ENCODE assay signal across 11 cellular contexts in the genomic region with DNA sequence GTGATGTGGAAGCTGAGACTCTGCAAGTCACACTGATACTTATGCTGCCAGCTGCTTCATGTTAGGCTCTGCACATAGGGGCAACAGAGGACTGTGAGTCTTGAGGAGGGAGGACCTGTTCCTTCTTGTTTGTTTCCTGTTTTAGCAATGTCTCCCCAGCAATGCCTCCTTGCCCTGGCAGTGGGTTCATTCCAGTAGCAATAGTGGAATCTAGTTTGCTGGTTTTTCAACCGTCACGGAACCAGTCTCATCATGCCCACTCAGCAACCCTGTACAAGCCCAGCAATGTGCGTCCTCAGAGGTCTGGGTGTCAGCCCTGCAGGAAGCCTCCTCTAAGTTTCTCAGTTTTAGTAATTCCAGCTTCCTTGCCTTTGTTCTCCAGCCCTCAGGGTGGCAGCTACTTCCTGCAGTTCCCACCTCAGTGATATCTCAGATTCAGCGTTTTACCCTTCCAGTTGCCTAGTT. TPM values are rescaled to one million over a fixed set of nuclear protein-coding genes. Genes with fewer than 3 reads are reported as not detected.
DNase-seq lines count a peak whose midpoint lies in the region; ATAC-seq, FAIRE-seq and TF ChIP-seq lines count a peak whose summit lies in the region.
"Had no signal": no experiment of that assay in that cellular context is flagged by ENCODE, and none has a peak within 500 bp of the region (broad histone marks: within the 10 kb centered on the region; RNA-seq: fewer than 3 reads in every experiment).

No MANE protein-coding gene starts in this region.

- intact Hi-C loops in PC-3 (cut with micrococcal nuclease), result no loop called here
- intact Hi-C loops in breast epithelium (cut with DNase I; ENCODE audit: low total_unique reads), result no loop called here
- intact Hi-C loops in CD4-positive, alpha-beta T cell (cut with DNase I, micrococcal nuclease), result no loop called here

- no TSS peak for BruUV-seq in PC-3 (replicated peaks; lab: Mats Ljungman, UMichigan)

- H4K20me1 ChIP-seq in PC-3 (ENCODE audit: low read length), result no peaks in the 10 kb centered on the region
- H4K20me1 ChIP-seq in neural progenitor cell (ENCODE audit: low read depth), result no peaks in the 10 kb centered on the region
- H4K20me1 ChIP-seq: BLaER1 treated with 17β-estradiol and CSF1 and Interleukin-3, amounts not matched to agents 10 nM and 100 nM had no signal

- no peaks in the 10 kb centered on the region for H3K27me3 ChIP-seq in PC-3 (ENCODE audit: low read length)
- no peaks in the 10 kb centered on the region for H3K27me3 ChIP-seq in breast epithelium
- H3K27me3 ChIP-seq in CD4-positive, alpha-beta T cell (ENCODE audit: control insufficient read depth, insufficient read depth, low read length), result no peaks in the 10 kb centered on the region
- H3K27me3 ChIP-seq in neural progenitor cell, result no peaks in the 10 kb centered on the region
- H3K27me3 ChIP-seq: BLaER1 treated with 17β-estradiol and CSF1 and Interleukin-3, amounts not matched to agents 10 nM and 100 nM; spleen had no signal

- TF ChIP-seq EP300 in A549 (IDR thresholded peaks at IDR 0.05), result no peak

- TF ChIP-seq POLR2A in A549 (IDR thresholded peaks at IDR 0.05; ENCODE audit: low read length) (no peak), breast epithelium (IDR thresholded peaks at IDR 0.05) (no peak)

- H3K79me2 ChIP-seq in PC-3 (ENCODE audit: low read length) (no peaks in the 10 kb centered on the region), neural progenitor cell (ENCODE audit: low read depth) (no peaks in the 10 kb centered on the region)

- H3K36me3 Mint-ChIP-seq in neural crest cell (ENCODE audit: low read depth) (no peaks in the 10 kb centered on the region), neural progenitor cell (no peaks in the 10 kb centered on the region)
- no peaks in the 10 kb centered on the region for H3K36me3 Mint-ChIP-seq in CD4-positive, alpha-beta T cell (ENCODE audit: low read depth)
- H3K36me3 Mint-ChIP-seq: memory B cell had no signal

- no peak overlapping the region for H2AFZ ChIP-seq in PC-3 (ENCODE audit: low read length)
- H2AFZ ChIP-seq in neural progenitor cell (replicated peaks), result no peak overlapping the region

- H3F3A ChIP-seq in PC-3 (ENCODE audit: low read length, unreplicated experiment) (no peaks in the 10 kb centered on the region), neural progenitor cell (ENCODE audit: low read depth) (no peaks in the 10 kb centered on the region)

- H3K9me3 ChIP-seq in A549 (no peaks in the 10 kb centered on the region), PC-3 (ENCODE audit: low read length) (no peaks in the 10 kb centered on the region), breast epithelium (no peaks in the 10 kb centered on the region), neural progenitor cell (ENCODE audit: low read depth) (no peaks in the 10 kb centered on the region)
- no peaks in the 10 kb centered on the region for H3K9me3 ChIP-seq in CD4-positive, alpha-beta T cell (ENCODE audit: control insufficient read depth, low read length)
- H3K9me3 ChIP-seq: BLaER1 treated with 17β-estradiol and CSF1 and Interleukin-3, amounts not matched to agents 10 nM and 100 nM; spleen had no signal

- peak overlapping the region; percentile 73 for H3K4me2 ChIP-seq in A549
- H3K4me2 ChIP-seq in PC-3 (ENCODE audit: low read length), result peak overlapping the region; percentile 78
- no peak overlapping the region for H3K4me2 ChIP-seq in neural progenitor cell
- H3K4me2 ChIP-seq: BLaER1 treated with 17β-estradiol and CSF1 and Interleukin-3, amounts not matched to agents 10 nM and 100 nM had no signal

- CTCF ChIA-PET in A549 (lab: Yijun Ruan, JAX) (interaction anchor here (0.9 to 2.1 kb wide), 6 partner anchors 9 to 773 kb away, joined by 3 to 11 read pairs (median 5); no protein-coding TSS in a partner anchor), PC-3 (lab: Charles Lee) (interaction anchor here (0.7 kb wide), 1 partner anchor 15 kb away, joined by 3 read pairs; no protein-coding TSS in a partner anchor)
- CTCF ChIA-PET in CD4-positive, alpha-beta T cell (lab: Charles Lee), result no interaction called here

- WGBS in A549 (ENCODE audit: missing lambda C conversion rate), result 77% methylated on average over 4 of the region's 4 CpGs

- ATAC-seq in A549 (no peak), PC-3 (no peak)
- ATAC-seq in CD4-positive, alpha-beta T cell (ENCODE audit: poor library complexity), result no peak

- H3K9me2 ChIP-seq in PC-3 (replicated peaks; ENCODE audit: low read length), result no peaks in the 10 kb centered on the region

- FAIRE-seq in A549 (lab: Jason Lieb, UNC), result no peak

- H3K4me1 ChIP-seq in A549 (peaks cover 66% of the 10 kb centered on the region), PC-3 (ENCODE audit: insufficient read depth, low read length) (peaks cover 59% of the 10 kb centered on the region), breast epithelium (peaks cover 17 to 46% of the 10 kb centered on the region in 2 donors), neural progenitor cell (peaks cover 11% of the 10 kb centered on the region)

- no peak for TF ChIP-seq RAD21 in A549 (conservative IDR thresholded peaks at IDR 0.05 in 1 of 2, IDR thresholded peaks at IDR 0.05 in 1 of 2)

- H3K27ac ChIP-seq in A549 (peak overlapping the region; percentile 88 to 97), PC-3 (ENCODE audit: low read length) (peak overlapping the region; percentile 87), breast epithelium (peak overlapping the region; percentile 90 to 97), neural progenitor cell (no peak overlapping the region)
- H3K27ac ChIP-seq in CD4-positive, alpha-beta T cell (ENCODE audit: low read depth, low read length), result no peak overlapping the region
- H3K27ac ChIP-seq: BLaER1 treated with 17β-estradiol and CSF1 and Interleukin-3, amounts not matched to agents 10 nM and 100 nM had no signal

- H3K27ac Mint-ChIP-seq in neural crest cell (ENCODE audit: unreplicated experiment) (peak overlapping the region; percentile 72), neural progenitor cell (no peak overlapping the region)
- no peak overlapping the region for H3K27ac Mint-ChIP-seq in CD4-positive, alpha-beta T cell
- H3K27ac Mint-ChIP-seq: memory B cell had no signal

- no peaks in the 10 kb centered on the region for H3K27me3 Mint-ChIP-seq in neural crest cell (ENCODE audit: low read depth)
- no peaks in the 10 kb centered on the region for H3K27me3 Mint-ChIP-seq in CD4-positive, alpha-beta T cell
- H3K27me3 Mint-ChIP-seq in neural progenitor cell (ENCODE audit: insufficient read depth, low read depth), result peaks cover 7% of the 10 kb centered on the region

- no peak for DNase-seq in A549 (ENCODE audit: low read depth in 1 of 2, low spot score in 1 of 2)
- no peak for DNase-seq in PC-3
- peak in 1 of 2 donors; percentile 82 for DNase-seq in breast epithelium (ENCODE audit: low spot score in 2 of 2)
- DNase-seq in neural crest cell (ENCODE audit: low read depth, low spot score), result no peak
- no peak for DNase-seq in CD4-positive, alpha-beta T cell
- DNase-seq in RKO (ENCODE audit: low spot score), result no peak
- no peak for DNase-seq in ecto neural progenitor cell (ENCODE audit: low spot score)
- no peak for DNase-seq in neural progenitor cell (ENCODE audit: low spot score)
- DNase-seq: spleen had no signal

- H3K9ac ChIP-seq in PC-3 (ENCODE audit: low read length) (no peak overlapping the region), neural progenitor cell (no peak overlapping the region)
- H3K9ac ChIP-seq: BLaER1 treated with 17β-estradiol and CSF1 and Interleukin-3, amounts not matched to agents 10 nM and 100 nM had no signal

- POLR2A ChIA-PET in A549 (lab: Yijun Ruan, JAX), result no interaction called here
- POLR2A ChIA-PET in PC-3 (lab: Charles Lee; ENCODE audit: unreplicated experiment), result no interaction called here
- POLR2A ChIA-PET in CD4-positive, alpha-beta T cell (lab: Charles Lee), result no interaction called here

- no peak overlapping the region for H3K4me3 ChIP-seq in A549
- H3K4me3 ChIP-seq in PC-3 (ENCODE audit: low read length), result no peak overlapping the region
- no peak overlapping the region for H3K4me3 ChIP-seq in breast epithelium
- no peak overlapping the region for H3K4me3 ChIP-seq in neural progenitor cell
- H3K4me3 ChIP-seq: BLaER1 treated with 17β-estradiol and CSF1 and Interleukin-3, amounts not matched to agents 10 nM and 100 nM; spleen had no signal

- TF ChIP-seq CTCF in A549 (IDR thresholded peaks at IDR 0.05) (no peak), PC-3 (conservative IDR thresholded peaks at IDR 0.05; ENCODE audit: low read depth, low read length) (no peak), breast epithelium (IDR thresholded peaks at IDR 0.05) (no peak), neural crest cell (conservative IDR thresholded peaks at IDR 0.05) (no peak), neural progenitor cell (IDR thresholded peaks at IDR 0.05) (no peak)
- no peak for TF ChIP-seq CTCF in CD4-positive, alpha-beta T cell (IDR thresholded peaks at IDR 0.05)

- H3K4me1 Mint-ChIP-seq in neural crest cell (peaks cover 12% of the 10 kb centered on the region), neural progenitor cell (peaks cover 18% of the 10 kb centered on the region)
- peaks cover 33% of the 10 kb centered on the region for H3K4me1 Mint-ChIP-seq in CD4-positive, alpha-beta T cell (ENCODE audit: low read depth)
- H3K4me1 Mint-ChIP-seq: memory B cell had no signal

- no peaks in the 10 kb centered on the region for H3K36me3 ChIP-seq in PC-3 (ENCODE audit: low read depth, low read length)
- H3K36me3 ChIP-seq in breast epithelium, result no peaks in the 10 kb centered on the region
- H3K36me3 ChIP-seq in neural progenitor cell, result no peaks in the 10 kb centered on the region
- H3K36me3 ChIP-seq: BLaER1 treated with 17β-estradiol and CSF1 and Interleukin-3, amounts not matched to agents 10 nM and 100 nM; spleen had no signal

- H3K9me3 Mint-ChIP-seq in neural crest cell (no peaks in the 10 kb centered on the region), neural progenitor cell (peaks cover 3% of the 10 kb centered on the region)
- H3K9me3 Mint-ChIP-seq in CD4-positive, alpha-beta T cell, result no peaks in the 10 kb centered on the region
- H3K9me3 Mint-ChIP-seq: memory B cell had no signal

- H3K4me3 Mint-ChIP-seq in neural crest cell, result no peak overlapping the region
- no peak overlapping the region for H3K4me3 Mint-ChIP-seq in CD4-positive, alpha-beta T cell
- no peak overlapping the region for H3K4me3 Mint-ChIP-seq in neural progenitor cell
- H3K4me3 Mint-ChIP-seq: memory B cell had no signal

RNA-seq across cellular contexts. Expression of a gene that starts 20.5 kb away (rescaled TPM):
- polyA plus RNA-seq in A549 (2011; rRNA removed) (4.8 and 5.0 TPM in 2 replicates), A549 (2017; fragmentation: RNase III; extraction: RNeasy Plus Mini Kit Qiagen cat#74134 plus additional on column Dnase treatment) (4.1 to 4.8 TPM (median 4.2 TPM) in 3 replicates)
- 1.5 and 1.9 TPM in 2 replicates for polyA plus RNA-seq in A549 (2012; cell fraction: cytosol; rRNA removed)
- polyA plus RNA-seq in A549 (2012; cell fraction: nucleus; rRNA removed), result 4.0 and 5.1 TPM in 2 replicates
- 4.1 and 4.5 TPM in 2 replicates for polyA minus RNA-seq in A549 (2011; rRNA and poly(A)+ RNA removed)
- total RNA-seq in PC-3 (2014; rRNA removed) (7.2 and 7.3 TPM in 2 replicates), breast epithelium (10 to 100 TPM in 2 of 3 donors, under 1 TPM in 1; 0.16 to 46.1 (median 16.7) TPM), neural crest cell (not detected in 2 replicates), neural progenitor cell (ENCODE audit: low replicate concordance) (not detected in 2 replicates)
- not detected for total RNA-seq in CD4-positive, alpha-beta T cell
- total RNA-seq: spleen had no signal

Comparison
In these comparisons a context has a peak if more than half of its experiments do, and no peak if none do; other contexts are left out.
1. H3K27ac ChIP-seq: peak in A549 (2 of 2), PC-3 (single experiment) and breast epithelium (2 of 2); none in CD4-positive, alpha-beta T cell (single experiment) and neural progenitor cell (single experiment).